In genomic region chr12:115519359-115519758, GRCh38 we compare ENCODE assay signal across 28 cellular contexts.
"Had no signal": no experiment of that assay in that cellular context is flagged by ENCODE, and none has a peak within 500 bp of the region (broad histone marks: within the 10 kb centered on the region; RNA-seq: fewer than 3 reads in every experiment).

No MANE protein-coding gene starts in this region.

- H3K4me1 Mint-ChIP-seq: natural killer cell; stimulated activated effector memory CD8-positive, alpha-beta T cell treated with anti-CD3 and anti-CD28 coated beads, Interleukin-12 subunit alpha, Interleukin-12 subunit beta, amount 100 ng/mL, for 72 hours; stimulated activated naive B cell treated with anti-CD40 and anti-IgM and Interleukin-4, amounts not matched to agents 10 μg/mL and 1 μg/mL and 100 μg/mL, for 72 hours had no signal

- H3K9ac ChIP-seq: neural progenitor cell, parathyroid adenoma had no signal

- H3K9me3 ChIP-seq: ovary, right lobe of liver, testis, upper lobe of right lung, uterus had no signal

- H2AFZ ChIP-seq: neural progenitor cell, parathyroid adenoma had no signal

- H3K4me3 ChIP-seq: neural progenitor cell, ovary, psoas muscle, right lobe of liver, sigmoid colon, stomach, testis, tibial artery, transverse colon, upper lobe of right lung, uterus had no signal

- H3K4me2 ChIP-seq: neural progenitor cell had no signal

- H3K4me3 Mint-ChIP-seq: natural killer cell; nephron; neural progenitor cell; stimulated activated effector memory CD8-positive, alpha-beta T cell treated with anti-CD3 and anti-CD28 coated beads, Interleukin-12 subunit alpha, Interleukin-12 subunit beta, amount 100 ng/mL, for 72 hours; stimulated activated naive B cell treated with anti-CD40 and anti-IgM and Interleukin-4, amounts not matched to agents 10 μg/mL and 1 μg/mL and 100 μg/mL, for 72 hours; stimulated activated naive CD8-positive, alpha-beta T cell treated with anti-CD3 and anti-CD28 coated beads, Interleukin-15, Interleukin-2, amounts not matched to agents 100 ng/mL and 50 ng/mL, for 24 hours; type B pancreatic cell had no signal

- H3K27me3 ChIP-seq: neural progenitor cell, ovary, right lobe of liver, sigmoid colon, stomach, testis, tibial artery, transverse colon, upper lobe of right lung, uterus had no signal

- H3K27ac Mint-ChIP-seq: natural killer cell; neural progenitor cell; progenitor cell of endocrine pancreas; stimulated activated effector memory CD8-positive, alpha-beta T cell treated with anti-CD3 and anti-CD28 coated beads, Interleukin-12 subunit alpha, Interleukin-12 subunit beta, amount 100 ng/mL, for 72 hours; stimulated activated naive B cell treated with anti-CD40 and anti-IgM and Interleukin-4, amounts not matched to agents 10 μg/mL and 1 μg/mL and 100 μg/mL, for 72 hours; stimulated activated naive CD8-positive, alpha-beta T cell treated with anti-CD3 and anti-CD28 coated beads, Interleukin-15, Interleukin-2, amounts not matched to agents 100 ng/mL and 50 ng/mL, for 24 hours; type B pancreatic cell had no signal

- H3K4me1 ChIP-seq: neural progenitor cell, parathyroid adenoma, psoas muscle, right lobe of liver, sigmoid colon, stomach, testis, tibial artery, transverse colon, upper lobe of right lung, uterus had no signal

- DNase-seq: natural killer cell; occipital lobe; ovary; posterior cingulate gyrus; psoas muscle; right cardiac atrium; right lobe of liver; sigmoid colon; small intestine; stimulated activated CD4-positive, alpha-beta T cell treated with anti-CD3 and anti-CD28 coated beads, Interleukin-15, amount 100 ng/mL, for 24 hours; stimulated activated CD4-positive, alpha-beta T cell treated with anti-CD3 and anti-CD28 coated beads, Interleukin-2, amount 100 ng/mL, for 24 hours; stimulated activated CD4-positive, alpha-beta T cell treated with anti-CD3 and anti-CD28 coated beads, Interleukin-2, amount 100 ng/mL, for 48 hours; stimulated activated CD4-positive, alpha-beta T cell treated with anti-CD3 and anti-CD28 coated beads, Interleukin-4, amount 100 ng/mL, for 24 hours; stimulated activated naive B cell treated with anti-CD40 and anti-IgM and Interleukin-4, amounts not matched to agents 10 μg/mL and 1 μg/mL and 100 μg/mL, for 72 hours; stimulated activated naive CD4-positive, alpha-beta T cell treated with Interleukin-2 at 50 U/mL for 16 hours; stomach; testis; tibial artery; transverse colon; upper lobe of right lung; uterus had no signal

- H3K79me2 ChIP-seq: parathyroid adenoma had no signal

- ATAC-seq: natural killer cell; psoas muscle; right cardiac atrium; right lobe of liver; stimulated activated effector memory CD8-positive, alpha-beta T cell treated with anti-CD3 and anti-CD28 coated beads, Interleukin-12 subunit alpha, Interleukin-12 subunit beta, amount 100 ng/mL, for 72 hours; stimulated activated naive B cell treated with anti-CD40 and anti-IgM and Interleukin-4, amounts not matched to agents 10 μg/mL and 1 μg/mL and 100 μg/mL, for 72 hours; upper lobe of right lung had no signal

- H3K36me3 ChIP-seq: neural progenitor cell, ovary, right lobe of liver, sigmoid colon, stomach, tibial artery, transverse colon, upper lobe of right lung, uterus had no signal

- H3K36me3 Mint-ChIP-seq: natural killer cell; neural progenitor cell; stimulated activated effector memory CD8-positive, alpha-beta T cell treated with anti-CD3 and anti-CD28 coated beads, Interleukin-12 subunit alpha, Interleukin-12 subunit beta, amount 100 ng/mL, for 72 hours; stimulated activated naive B cell treated with anti-CD40 and anti-IgM and Interleukin-4, amounts not matched to agents 10 μg/mL and 1 μg/mL and 100 μg/mL, for 72 hours; type B pancreatic cell had no signal

- H3K27me3 Mint-ChIP-seq: progenitor cell of endocrine pancreas; stimulated activated naive CD8-positive, alpha-beta T cell treated with anti-CD3 and anti-CD28 coated beads, Interleukin-15, Interleukin-2, amounts not matched to agents 100 ng/mL and 50 ng/mL, for 24 hours; type B pancreatic cell had no signal

- H3K27ac ChIP-seq: neural progenitor cell, ovary, parathyroid adenoma, psoas muscle, right lobe of liver, sigmoid colon, stomach, testis, tibial artery, transverse colon, upper lobe of right lung, uterus had no signal
